In genomic region chr17:40344321-40345160, GRCh38 we compare ENCODE assay signal across 8 cellular contexts. TPM values are rescaled to one million over a fixed set of nuclear protein-coding genes. Genes with fewer than 3 reads are reported as not detected.
DNase-seq lines count a peak whose midpoint lies in the region; ATAC-seq lines count a peak whose summit lies in the region.

No MANE protein-coding gene starts in this region.

- peak overlapping the region; percentile 10 for H2BK5ac ChIP-seq in neuronal stem cell (ENCODE audit: low read length)

- ATAC-seq in HG02884 (IDR thresholded peaks at IDR 0.05; ENCODE audit: unreplicated experiment) (no peak), GM19467 (IDR thresholded peaks at IDR 0.05; ENCODE audit: unreplicated experiment) (no peak)

- H4K91ac ChIP-seq in neuronal stem cell (ENCODE audit: low read depth, low read length, poor library complexity), result no peak overlapping the region

- H3K27ac ChIP-seq in BLaER1 (peak overlapping the region; percentile 84), SK-N-MC (peak overlapping the region; percentile 0; the same call in 1 of the 2 replicates), epithelial cell of prostate (peak overlapping the region; percentile 61), neuronal stem cell (replicated peaks; ENCODE audit: low read length) (no peak overlapping the region)

- H2BK15ac ChIP-seq in neuronal stem cell (ENCODE audit: low read length), result peak overlapping the region; percentile 97

- H2AK5ac ChIP-seq in neuronal stem cell (ENCODE audit: low read depth, low read length), result peak overlapping the region; percentile 15

- peak overlapping the region; percentile 52 for H3K23ac ChIP-seq in neuronal stem cell (ENCODE audit: low read depth, low read length, poor library complexity)

- peaks cover 91% of the 10 kb centered on the region for H3K4me1 ChIP-seq in BLaER1
- peaks cover 63 to 64% of the 10 kb centered on the region in 2 donors for H3K4me1 ChIP-seq in neuronal stem cell (ENCODE audit: control insufficient read depth in 2 of 2, insufficient read depth in 1 of 2, low read depth in 1 of 2, low read length in 2 of 2)

- H2BK12ac ChIP-seq in neuronal stem cell (ENCODE audit: low read length), result peak overlapping the region; percentile 49

- H3K9ac ChIP-seq in BLaER1, result peak overlapping the region; percentile 85
- no peak overlapping the region for H3K9ac ChIP-seq in SK-N-MC (ENCODE audit: insufficient read length)
- H3K9ac ChIP-seq in neuronal stem cell (ENCODE audit: low read depth, low read length, poor library complexity), result no peak overlapping the region

- H4K20me1 ChIP-seq in BLaER1, result peaks cover 27% of the 10 kb centered on the region

- peaks cover 5% of the 10 kb centered on the region for H3K79me1 ChIP-seq in neuronal stem cell (ENCODE audit: low read depth, low read length)

- H2BK120ac ChIP-seq in neuronal stem cell (ENCODE audit: low read depth, low read length), result peak overlapping the region; percentile 92

- H3K9me3 ChIP-seq in BLaER1, result no peaks in the 10 kb centered on the region
- H3K9me3 ChIP-seq in SK-N-MC (ENCODE audit: low read depth, low read length), result no peaks in the 10 kb centered on the region
- no peaks in the 10 kb centered on the region for H3K9me3 ChIP-seq in neuronal stem cell (replicated peaks in 1 of 2; ENCODE audit: control insufficient read depth in 2 of 2, insufficient read depth in 1 of 2, low read depth in 1 of 2, low read length in 2 of 2)

- H3K18ac ChIP-seq in neuronal stem cell (ENCODE audit: low read length), result peak overlapping the region; percentile 85

- peaks cover 8% of the 10 kb centered on the region for H3K36me3 ChIP-seq in BLaER1
- peaks cover 9% of the 10 kb centered on the region; the same call in 1 of the 2 replicates for H3K36me3 ChIP-seq in SK-N-MC (ENCODE audit: insufficient read depth, low read length)
- H3K36me3 ChIP-seq in neuronal stem cell (replicated peaks in 1 of 2; ENCODE audit: control insufficient read depth in 2 of 2, insufficient read depth in 2 of 2, low read length in 2 of 2), result peaks cover 4 to 7% of the 10 kb centered on the region in 2 donors

- no CpG with 5 or more reads among the region's 7 CpGs for WGBS in neuronal stem cell (ENCODE audit: extremely low coverage in 2 of 2, insufficient read length in 2 of 2, insufficient replicate concordance in 1 of 2), 2 donors

- no peak overlapping the region for H3K14ac ChIP-seq in neuronal stem cell (ENCODE audit: low read length)

- H3K4ac ChIP-seq in neuronal stem cell (ENCODE audit: low read length), result no peak overlapping the region

- H3K27me3 ChIP-seq in BLaER1 (no peaks in the 10 kb centered on the region), neuronal stem cell (ENCODE audit: control insufficient read depth in 3 of 3, insufficient read depth in 3 of 3, low read depth in 1 of 3, low read length in 3 of 3) (peaks cover 0 to 16% (median 2%) of the 10 kb centered on the region in 3 experiments)

- H4K8ac ChIP-seq in neuronal stem cell (ENCODE audit: low read depth, low read length), result no peak overlapping the region

- DNase-seq in SK-N-MC (ENCODE audit: low read depth, low spot score), result no peak
- DNase-seq in epithelial cell of prostate (ENCODE audit: low read depth, low spot score), result no peak
- no peak for DNase-seq in neuronal stem cell (ENCODE audit: low spot score)
- DNase-seq in hepatic stellate cell (ENCODE audit: low spot score), result no peak
- DNase-seq in kidney tubule cell (ENCODE audit: low spot score), result no peak

- H3K4me2 ChIP-seq in BLaER1 (peak overlapping the region; percentile 97), neuronal stem cell (ENCODE audit: insufficient read depth, low read length, poor library complexity, severe bottlenecking) (peak overlapping the region; percentile 59)

- peak overlapping the region; percentile 84 for H2AFZ ChIP-seq in neuronal stem cell (ENCODE audit: low read length)

- H3K4me3 ChIP-seq in BLaER1 (peak overlapping the region; percentile 82), SK-N-MC (peak overlapping the region; percentile 77), neuronal stem cell (ENCODE audit: low read length in 2 of 2) (peak overlapping the region in 1 of 2 donors; percentile 46)

RNA-seq across cellular contexts. Expression of gene GJD3, which starts 20.0 kb away (rescaled TPM):
- 0.08 TPM for polyA plus RNA-seq in neuronal stem cell (2013, experiment 1 of 2)
- polyA plus RNA-seq in neuronal stem cell (2013, experiment 2 of 2), result 0.07 TPM

RNA-seq across cellular contexts. Expression of gene RARA, which starts 35.6 kb away (rescaled TPM):
- 14.9 TPM for polyA plus RNA-seq in neuronal stem cell (2013, experiment 1 of 2)
- 15.3 TPM for polyA plus RNA-seq in neuronal stem cell (2013, experiment 2 of 2)

RNA-seq across cellular contexts. Expression of gene CDC6, which starts 56.9 kb away (rescaled TPM):
- polyA plus RNA-seq in neuronal stem cell (2013, experiment 1 of 2), result 31.8 TPM
- polyA plus RNA-seq in neuronal stem cell (2013, experiment 2 of 2), result 32.6 TPM
